ENCODE assay signal across 8 cellular contexts in the genomic region with DNA sequence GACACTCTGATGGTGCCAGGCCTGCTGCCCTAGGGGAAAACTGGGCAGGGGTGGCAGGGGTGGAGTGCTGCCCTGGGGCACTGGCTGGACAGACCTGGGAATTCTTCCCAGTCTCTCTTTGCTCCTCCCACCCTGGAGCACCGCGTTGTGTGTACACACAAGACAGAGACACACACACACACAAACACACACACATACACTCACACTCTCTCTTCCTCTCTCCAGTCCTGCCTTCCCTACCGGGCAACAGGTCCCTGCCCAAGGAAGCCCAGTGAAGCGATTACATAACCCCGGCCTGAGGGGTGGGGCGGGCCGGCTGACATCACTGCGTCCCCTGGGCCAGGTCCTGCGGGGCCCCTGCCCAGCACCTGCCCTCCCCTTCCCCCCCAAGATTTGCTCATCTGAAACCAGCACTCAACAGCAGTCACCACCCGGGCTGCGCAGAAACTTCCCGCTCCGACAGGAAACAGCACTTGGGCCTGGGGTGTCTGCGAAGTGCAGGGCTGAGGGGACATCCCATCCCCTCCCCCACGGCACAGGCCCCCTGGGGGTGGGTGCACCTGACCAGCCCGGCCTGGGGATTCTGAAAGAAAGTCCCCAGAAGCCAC. TPM values are rescaled to one million over a fixed set of nuclear protein-coding genes. Genes with fewer than 3 reads are reported as not detected.
A peak's percentile ranks its signal among the peaks of the same experiment; 100 is the strongest.
DNase-seq lines count a peak whose midpoint lies in the region; ATAC-seq and TF ChIP-seq lines count a peak whose summit lies in the region.

No MANE protein-coding gene starts in this region.

- TF ChIP-seq CTCF in GM06990 (IDR thresholded peaks at IDR 0.05; ENCODE audit: insufficient read depth, low read length, poor library complexity, severe bottlenecking), result no peak
- no peak for TF ChIP-seq CTCF in Peyer's patch (IDR thresholded peaks at IDR 0.05)
- TF ChIP-seq CTCF in neural progenitor cell (IDR thresholded peaks at IDR 0.05), result no peak
- no peak for TF ChIP-seq CTCF in uterus (IDR thresholded peaks at IDR 0.05)

- H2AFZ ChIP-seq in neural progenitor cell (replicated peaks), result no peak overlapping the region

- peaks cover 2% of the 10 kb centered on the region for H3K27me3 Mint-ChIP-seq in neural progenitor cell (ENCODE audit: insufficient read depth, low read depth)

- no peaks in the 10 kb centered on the region for H3K27me3 ChIP-seq in GM06990 (replicated peaks; ENCODE audit: control insufficient read depth, insufficient read depth, low read length)
- H3K27me3 ChIP-seq in Peyer's patch, result no peaks in the 10 kb centered on the region
- H3K27me3 ChIP-seq in neural progenitor cell, result no peaks in the 10 kb centered on the region
- H3K27me3 ChIP-seq in uterus, result no peaks in the 10 kb centered on the region

- H3K36me3 ChIP-seq in GM06990 (ENCODE audit: control insufficient read depth, insufficient read depth, low read length) (peaks cover 33% of the 10 kb centered on the region), Peyer's patch (peaks cover 0 to 19% (median 0%) of the 10 kb centered on the region in 3 donors), neural progenitor cell (no peaks in the 10 kb centered on the region), uterus (no peaks in the 10 kb centered on the region)

- peaks cover 43% of the 10 kb centered on the region for H3K79me2 ChIP-seq in neural progenitor cell (ENCODE audit: low read depth)

- H3K4me1 ChIP-seq in Peyer's patch (peaks cover 6 to 74% (median 58%) of the 10 kb centered on the region in 4 donors), neural progenitor cell (no peaks in the 10 kb centered on the region), uterus (peaks cover 8 to 41% of the 10 kb centered on the region in 2 donors)

- H3K27ac ChIP-seq in Peyer's patch (peak overlapping the region; percentile 98 to 99 (median 99)), neural progenitor cell (no peak overlapping the region), uterus (peak overlapping the region; percentile 97 to 100)

- peak; percentile 72 to 81 for TF ChIP-seq POLR2A in Peyer's patch (IDR thresholded peaks at IDR 0.05)
- TF ChIP-seq POLR2A in uterus (IDR thresholded peaks at IDR 0.05), result peak in 1 of 2 donors; percentile 68

- peak; percentile 3 for ATAC-seq in HG03196 (IDR thresholded peaks at IDR 0.05; ENCODE audit: unreplicated experiment)

- H3F3A ChIP-seq in neural progenitor cell (ENCODE audit: low read depth), result peaks cover 10% of the 10 kb centered on the region

- peaks cover 17% of the 10 kb centered on the region for H3K4me1 Mint-ChIP-seq in neural progenitor cell

- peak overlapping the region; percentile 92 for H3K4me3 Mint-ChIP-seq in neural progenitor cell

- intact Hi-C loops in uterus (cut with DNase I; ENCODE audit: low total_unique reads), result no loop called here

- H3K9me3 ChIP-seq in Peyer's patch, result no peaks in the 10 kb centered on the region
- no peaks in the 10 kb centered on the region for H3K9me3 ChIP-seq in neural progenitor cell (ENCODE audit: low read depth)
- H3K9me3 ChIP-seq in uterus, result no peaks in the 10 kb centered on the region

- no peaks in the 10 kb centered on the region for H3K9me3 Mint-ChIP-seq in neural progenitor cell

- H3K9ac ChIP-seq in neural progenitor cell, result peak overlapping the region; percentile 85

- no peaks in the 10 kb centered on the region for H3K36me3 Mint-ChIP-seq in neural progenitor cell

- H3K27ac Mint-ChIP-seq in neural progenitor cell, result no peak overlapping the region

- H3K4me2 ChIP-seq in neural progenitor cell, result peak overlapping the region; percentile 99

- DNase-seq in GM06990 (ENCODE audit: extremely low read depth, insufficient read length) (peak; percentile 85), Peyer's patch (peak; percentile 89 to 95 (median 94)), globus pallidus (ENCODE audit: low spot score) (peak; percentile 77), neural progenitor cell (ENCODE audit: low spot score) (peak; percentile 60), uterus (peak; percentile 80 to 81), DMS153 treated with DMSO at 0.1 percent for 48 hours (lab: John Stamatoyannopoulos, UW; ENCODE audit: unreplicated experiment) (no peak)
- DNase-seq in activated naive CD4-positive, alpha-beta T cell treated with anti-CD3 and anti-CD28 coated beads, Interleukin-2, amount 50 U/mL, for 16 hours, result peak; percentile 58

- H3K4me3 ChIP-seq in GM06990 (replicated peaks; ENCODE audit: low read depth, low read length), result peak overlapping the region; percentile 98
- peak overlapping the region; percentile 85 to 100 (median 98) for H3K4me3 ChIP-seq in Peyer's patch
- H3K4me3 ChIP-seq in neural progenitor cell, result peak overlapping the region; percentile 100
- peak overlapping the region; percentile 53 to 96 for H3K4me3 ChIP-seq in uterus

- peaks cover 59% of the 10 kb centered on the region for H4K20me1 ChIP-seq in neural progenitor cell (ENCODE audit: low read depth)

RNA-seq across cellular contexts. Expression of gene MKNK2, which starts 1.2 kb away (rescaled TPM):
- 100 to 1,000 TPM; 119 to 253 (median 192) TPM for total RNA-seq in Peyer's patch
- total RNA-seq in neural progenitor cell (ENCODE audit: low replicate concordance), result 46.0 and 106 TPM in 2 replicates
- total RNA-seq in uterus, result 100 to 1,000 TPM in 2 of 4 donors, 10 to 100 TPM in 2; 34.6 to 155 (median 81.7) TPM

RNA-seq across cellular contexts. Expression of gene BTBD2, which starts 34.3 kb away (rescaled TPM):
- total RNA-seq in Peyer's patch (100 to 1,000 TPM in 1 of 4 donors, 10 to 100 TPM in 3; 57.8 to 114 (median 76.0) TPM), neural progenitor cell (ENCODE audit: low replicate concordance) (48.8 and 148 TPM in 2 replicates), uterus (100 to 1,000 TPM in 1 of 4 donors, 10 to 100 TPM in 3; 48.2 to 105 (median 61.8) TPM)

RNA-seq across cellular contexts. Expression of gene MOB3A, which starts 46.3 kb away (rescaled TPM):
- 10 to 100 TPM; 32.6 to 55.3 (median 35.1) TPM for total RNA-seq in Peyer's patch
- total RNA-seq in neural progenitor cell (ENCODE audit: low replicate concordance), result 6.0 and 15.9 TPM in 2 replicates
- 10 to 100 TPM; 10.2 to 81.4 (median 20.7) TPM for total RNA-seq in uterus

RNA-seq across cellular contexts. Expression of gene IZUMO4, which starts 46.9 kb away (rescaled TPM):
- total RNA-seq in Peyer's patch (1 to 10 TPM; 1.3 to 9.9 (median 3.8) TPM), neural progenitor cell (ENCODE audit: low replicate concordance) (3.7 TPM in 1 of 2 replicates, not detected in the other), uterus (10 to 100 TPM in 1 of 4 donors, 1 to 10 TPM in 3; 1.5 to 86.1 (median 5.7) TPM)
